In the genomic region with DNA sequence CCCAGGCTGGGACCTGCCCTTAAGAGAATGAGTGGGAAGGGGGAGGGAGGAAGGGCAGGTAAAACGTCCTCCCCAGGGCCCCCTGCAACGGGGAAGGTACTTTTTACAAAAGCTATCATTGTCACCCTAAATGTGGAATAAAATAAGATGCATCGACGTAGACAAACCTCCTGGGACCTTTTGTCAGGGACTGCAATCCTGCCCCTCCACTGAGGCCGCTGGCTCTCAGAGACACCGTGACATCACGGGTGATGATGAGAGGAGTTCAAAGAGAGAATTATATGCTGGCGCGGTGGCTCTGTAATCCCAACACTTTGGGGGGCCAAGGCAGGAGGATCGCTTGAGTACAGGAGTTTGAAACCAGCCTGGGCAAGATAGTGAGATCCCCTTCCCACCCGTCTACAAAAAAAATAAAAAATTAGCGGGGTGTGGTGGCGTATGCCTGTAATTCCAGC, we compare ENCODE assay signal across 1 cellular context.
TF ChIP-seq lines count a peak whose summit lies in the region.

No MANE protein-coding gene starts in this region.

TF ChIP-seq in A549, 52 proteins besides CTCF, POLR2A, EP300 and RAD21 (continued from another document):
- TF ChIP-seq ESRRA (IDR thresholded peaks at IDR 0.05; ENCODE audit: borderline replicate concordance, low read length), result no peak
- TF ChIP-seq RFX5 (IDR thresholded peaks at IDR 0.05), result no peak
- TF ChIP-seq, protein P1, sequence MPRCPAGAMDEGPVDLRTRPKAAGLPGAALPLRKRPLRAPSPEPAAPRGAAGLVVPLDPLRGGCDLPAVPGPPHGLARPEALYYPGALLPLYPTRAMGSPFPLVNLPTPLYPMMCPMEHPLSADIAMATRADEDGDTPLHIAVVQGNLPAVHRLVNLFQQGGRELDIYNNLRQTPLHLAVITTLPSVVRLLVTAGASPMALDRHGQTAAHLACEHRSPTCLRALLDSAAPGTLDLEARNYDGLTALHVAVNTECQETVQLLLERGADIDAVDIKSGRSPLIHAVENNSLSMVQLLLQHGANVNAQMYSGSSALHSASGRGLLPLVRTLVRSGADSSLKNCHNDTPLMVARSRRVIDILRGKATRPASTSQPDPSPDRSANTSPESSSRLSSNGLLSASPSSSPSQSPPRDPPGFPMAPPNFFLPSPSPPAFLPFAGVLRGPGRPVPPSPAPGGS (IDR thresholded peaks at IDR 0.05), result no peak
- no peak for TF ChIP-seq EHF (CRISPR knock-in tag; IDR thresholded peaks at IDR 0.05)
- TF ChIP-seq FOSB (CRISPR knock-in tag; IDR thresholded peaks at IDR 0.05), result no peak
- no peak for TF ChIP-seq JUNB (IDR thresholded peaks at IDR 0.05)
- no peak for TF ChIP-seq CEBPB (IDR thresholded peaks at IDR 0.05)
- TF ChIP-seq, protein P2, sequence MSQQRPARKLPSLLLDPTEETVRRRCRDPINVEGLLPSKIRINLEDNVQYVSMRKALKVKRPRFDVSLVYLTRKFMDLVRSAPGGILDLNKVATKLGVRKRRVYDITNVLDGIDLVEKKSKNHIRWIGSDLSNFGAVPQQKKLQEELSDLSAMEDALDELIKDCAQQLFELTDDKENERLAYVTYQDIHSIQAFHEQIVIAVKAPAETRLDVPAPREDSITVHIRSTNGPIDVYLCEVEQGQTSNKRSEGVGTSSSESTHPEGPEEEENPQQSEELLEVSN (IDR thresholded peaks at IDR 0.05; ENCODE audit: borderline replicate concordance, low read depth), result no peak
- TF ChIP-seq ZFP36 (IDR thresholded peaks at IDR 0.05; ENCODE audit: borderline replicate concordance, partially characterized antibody), result no peak
- TF ChIP-seq NR3C1 (IDR thresholded peaks at IDR 0.05), result no peak
- TF ChIP-seq JUN (IDR thresholded peaks at IDR 0.05), result no peak
- no peak for TF ChIP-seq KDM5A (IDR thresholded peaks at IDR 0.05)
- no peak for TF ChIP-seq HEYL (CRISPR knock-in tag; IDR thresholded peaks at IDR 0.05)
- no peak for TF ChIP-seq SREBF2 (IDR thresholded peaks at IDR 0.05)
- TF ChIP-seq, protein P3, sequence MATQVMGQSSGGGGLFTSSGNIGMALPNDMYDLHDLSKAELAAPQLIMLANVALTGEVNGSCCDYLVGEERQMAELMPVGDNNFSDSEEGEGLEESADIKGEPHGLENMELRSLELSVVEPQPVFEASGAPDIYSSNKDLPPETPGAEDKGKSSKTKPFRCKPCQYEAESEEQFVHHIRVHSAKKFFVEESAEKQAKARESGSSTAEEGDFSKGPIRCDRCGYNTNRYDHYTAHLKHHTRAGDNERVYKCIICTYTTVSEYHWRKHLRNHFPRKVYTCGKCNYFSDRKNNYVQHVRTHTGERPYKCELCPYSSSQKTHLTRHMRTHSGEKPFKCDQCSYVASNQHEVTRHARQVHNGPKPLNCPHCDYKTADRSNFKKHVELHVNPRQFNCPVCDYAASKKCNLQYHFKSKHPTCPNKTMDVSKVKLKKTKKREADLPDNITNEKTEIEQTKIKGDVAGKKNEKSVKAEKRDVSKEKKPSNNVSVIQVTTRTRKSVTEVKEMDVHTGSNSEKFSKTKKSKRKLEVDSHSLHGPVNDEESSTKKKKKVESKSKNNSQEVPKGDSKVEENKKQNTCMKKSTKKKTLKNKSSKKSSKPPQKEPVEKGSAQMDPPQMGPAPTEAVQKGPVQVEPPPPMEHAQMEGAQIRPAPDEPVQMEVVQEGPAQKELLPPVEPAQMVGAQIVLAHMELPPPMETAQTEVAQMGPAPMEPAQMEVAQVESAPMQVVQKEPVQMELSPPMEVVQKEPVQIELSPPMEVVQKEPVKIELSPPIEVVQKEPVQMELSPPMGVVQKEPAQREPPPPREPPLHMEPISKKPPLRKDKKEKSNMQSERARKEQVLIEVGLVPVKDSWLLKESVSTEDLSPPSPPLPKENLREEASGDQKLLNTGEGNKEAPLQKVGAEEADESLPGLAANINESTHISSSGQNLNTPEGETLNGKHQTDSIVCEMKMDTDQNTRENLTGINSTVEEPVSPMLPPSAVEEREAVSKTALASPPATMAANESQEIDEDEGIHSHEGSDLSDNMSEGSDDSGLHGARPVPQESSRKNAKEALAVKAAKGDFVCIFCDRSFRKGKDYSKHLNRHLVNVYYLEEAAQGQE (IDR thresholded peaks at IDR 0.05), result no peak
- TF ChIP-seq, protein P4, sequence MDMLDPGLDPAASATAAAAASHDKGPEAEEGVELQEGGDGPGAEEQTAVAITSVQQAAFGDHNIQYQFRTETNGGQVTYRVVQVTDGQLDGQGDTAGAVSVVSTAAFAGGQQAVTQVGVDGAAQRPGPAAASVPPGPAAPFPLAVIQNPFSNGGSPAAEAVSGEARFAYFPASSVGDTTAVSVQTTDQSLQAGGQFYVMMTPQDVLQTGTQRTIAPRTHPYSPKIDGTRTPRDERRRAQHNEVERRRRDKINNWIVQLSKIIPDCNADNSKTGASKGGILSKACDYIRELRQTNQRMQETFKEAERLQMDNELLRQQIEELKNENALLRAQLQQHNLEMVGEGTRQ (IDR thresholded peaks at IDR 0.05), result no peak
- TF ChIP-seq, protein P5, sequence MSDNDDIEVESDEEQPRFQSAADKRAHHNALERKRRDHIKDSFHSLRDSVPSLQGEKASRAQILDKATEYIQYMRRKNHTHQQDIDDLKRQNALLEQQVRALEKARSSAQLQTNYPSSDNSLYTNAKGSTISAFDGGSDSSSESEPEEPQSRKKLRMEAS (IDR thresholded peaks at IDR 0.05), result no peak
- no peak for TF ChIP-seq RNF2 (IDR thresholded peaks at IDR 0.05; ENCODE audit: borderline replicate concordance, low read depth)
- no peak for TF ChIP-seq FOSL2 (IDR thresholded peaks at IDR 0.05)
- TF ChIP-seq FOSL2 (CRISPR knock-in tag; IDR thresholded peaks at IDR 0.05), result no peak
